In the genomic region with DNA sequence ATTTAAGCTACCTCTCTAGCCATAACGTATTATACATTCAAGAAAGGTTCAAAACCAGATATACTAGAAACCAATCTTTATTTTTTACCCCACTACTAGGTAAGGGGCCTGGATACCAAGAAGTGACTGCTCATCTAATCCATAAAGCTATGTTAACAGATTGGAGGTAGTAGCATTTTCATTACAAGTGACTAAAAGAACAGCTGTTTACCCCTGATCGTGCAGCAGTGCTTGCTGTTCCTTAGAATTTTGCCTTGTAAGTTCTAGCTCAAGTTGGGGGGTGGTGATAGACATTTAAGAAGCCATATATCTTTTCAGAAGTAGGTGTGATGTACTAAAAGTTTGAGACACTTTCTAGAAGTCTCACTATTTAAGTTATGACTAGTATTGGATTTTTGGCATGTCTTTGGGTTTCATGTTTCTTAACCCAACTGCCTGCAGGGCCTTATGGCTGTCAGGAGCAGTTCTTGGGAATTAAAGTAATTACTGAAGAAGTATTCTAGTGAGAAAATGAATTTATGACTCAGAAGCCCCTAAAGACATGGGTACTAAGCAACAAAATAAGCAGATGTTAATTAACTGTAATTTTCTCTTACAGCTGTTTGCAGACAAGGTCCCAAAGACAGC, we compare ENCODE assay signal across 9 cellular contexts. TPM values are rescaled to one million over a fixed set of nuclear protein-coding genes. Genes with fewer than 3 reads are reported as not detected.
DNase-seq lines count a peak whose midpoint lies in the region; ATAC-seq, FAIRE-seq and TF ChIP-seq lines count a peak whose summit lies in the region.
"Had no signal": no experiment of that assay in that cellular context is flagged by ENCODE, and none has a peak within 500 bp of the region (broad histone marks: within the 10 kb centered on the region; RNA-seq: fewer than 3 reads in every experiment).

No MANE protein-coding gene starts in this region.

- ATAC-seq in lower lobe of right lung (no peak), GM18502 (IDR thresholded peaks at IDR 0.05; ENCODE audit: poor library complexity, unreplicated experiment) (no peak)

- peaks cover 53% of the 10 kb centered on the region for H3K79me2 ChIP-seq in astrocyte (ENCODE audit: insufficient read depth, low read length)

- H3K27ac ChIP-seq in 22Rv1 (peak overlapping the region; percentile 99), astrocyte (ENCODE audit: low read depth, low read length) (peak overlapping the region; percentile 3), lower lobe of right lung (peak overlapping the region; percentile 99)

- H2AFZ ChIP-seq in astrocyte (ENCODE audit: low read depth, low read length): no peak overlapping the region

- H3K27me3 Mint-ChIP-seq in HFFc6 (ENCODE audit: insufficient read depth) (peaks cover 13% of the 10 kb centered on the region), astrocyte (ENCODE audit: low read depth, unreplicated experiment) (no peaks in the 10 kb centered on the region)

- H3K4me1 ChIP-seq in astrocyte (ENCODE audit: insufficient read depth, low read length): peaks cover 27% of the 10 kb centered on the region
- peaks cover 35% of the 10 kb centered on the region for H3K4me1 ChIP-seq in lower lobe of right lung

- peaks cover 55% of the 10 kb centered on the region for H3K36me3 Mint-ChIP-seq in HFFc6 (ENCODE audit: low read depth)
- H3K36me3 Mint-ChIP-seq in astrocyte (ENCODE audit: low read depth, unreplicated experiment): peaks cover 17% of the 10 kb centered on the region

- peaks cover 66% of the 10 kb centered on the region for H4K20me1 ChIP-seq in astrocyte (ENCODE audit: insufficient read depth, low read length)

- FAIRE-seq in astrocyte (lab: Jason Lieb, UNC) (no peak), RCC 7860 (lab: Jason Lieb, UNC) (no peak)

- H3K27me3 ChIP-seq in astrocyte (ENCODE audit: insufficient read depth, low read length) (no peaks in the 10 kb centered on the region), lower lobe of right lung (ENCODE audit: low read depth) (no peaks in the 10 kb centered on the region)

- peak overlapping the region; percentile 100 for H3K9ac ChIP-seq in astrocyte (ENCODE audit: low read length)

- H3K4me2 ChIP-seq in astrocyte (ENCODE audit: low read length): peak overlapping the region; percentile 88

- H3K36me3 ChIP-seq in astrocyte (ENCODE audit: insufficient read depth, low read length) (peaks cover 46% of the 10 kb centered on the region), lower lobe of right lung (peaks cover 54% of the 10 kb centered on the region)

- H3K9me3 Mint-ChIP-seq in HFFc6: peaks cover 5% of the 10 kb centered on the region; the same call in 1 of the 2 replicates
- no peaks in the 10 kb centered on the region for H3K9me3 Mint-ChIP-seq in astrocyte (ENCODE audit: unreplicated experiment)

- H3K4me1 Mint-ChIP-seq in HFFc6 (ENCODE audit: low read depth) (peaks cover 56% of the 10 kb centered on the region), astrocyte (ENCODE audit: low read depth, unreplicated experiment) (peaks cover 19% of the 10 kb centered on the region)

- H3K9me3 ChIP-seq in astrocyte (ENCODE audit: insufficient read depth, low read depth, low read length) (no peaks in the 10 kb centered on the region), lower lobe of right lung (no peaks in the 10 kb centered on the region)

- H3K4me3 Mint-ChIP-seq in HFFc6: peak overlapping the region; percentile 98
- H3K4me3 Mint-ChIP-seq in astrocyte (ENCODE audit: unreplicated experiment): peak overlapping the region; percentile 98

- intact Hi-C loops in lower lobe of right lung (cut with DNase I): no loop called here

- TF ChIP-seq CTCF in 22Rv1 (IDR thresholded peaks at IDR 0.05) (no peak), HFFc6 (IDR thresholded peaks at IDR 0.05) (no peak), astrocyte (IDR thresholded peaks at IDR 0.05; ENCODE audit: insufficient read depth, low read depth, low read length) (no peak), lower lobe of right lung (IDR thresholded peaks at IDR 0.05) (no peak)

- DNase-seq in HFFc6 (peak; percentile 47), astrocyte (ENCODE audit: low read depth) (peak; percentile 22), lower lobe of right lung (no peak), RCC 7860 (ENCODE audit: low spot score) (no peak), NCI-H2029 treated with DMSO at 0.1 percent for 48 hours (lab: John Stamatoyannopoulos, UW) (no peak), SKM-1 (lab: John Stamatoyannopoulos, UW; ENCODE audit: unreplicated experiment) (no peak)
- DNase-seq: stimulated activated CD4-positive, alpha-beta T cell treated with anti-CD3 and anti-CD28 coated beads, Interleukin-2, amount 100 ng/mL, for 24 hours had no signal

- H3K4me3 ChIP-seq in astrocyte (ENCODE audit: insufficient read depth, low read depth, low read length): peak overlapping the region; percentile 78
- peak overlapping the region; percentile 87 for H3K4me3 ChIP-seq in lower lobe of right lung

- peak overlapping the region; percentile 98 for H3K27ac Mint-ChIP-seq in HFFc6
- H3K27ac Mint-ChIP-seq in astrocyte (ENCODE audit: unreplicated experiment): no peak overlapping the region

RNA-seq across cellular contexts. Expression of gene PPIA, which starts 2.3 kb away (rescaled TPM):
- 1,000 to 10,000 TPM; 2,348 to 2,538 (median 2,460) TPM for total RNA-seq in HFFc6 (2021; fragmentation: NEBNext Ultra II Directional; extraction: Animal tissue kit (Norgen Biotek cat#: 25700))
- total RNA-seq in astrocyte: 1,461 and 1,628 TPM in 2 replicates
- 964 TPM for total RNA-seq in lower lobe of right lung

RNA-seq across cellular contexts. Expression of gene H2AZ2, which starts 49.1 kb away (rescaled TPM):
- total RNA-seq in HFFc6 (2021; fragmentation: NEBNext Ultra II Directional; extraction: Animal tissue kit (Norgen Biotek cat#: 25700)): 100 to 1,000 TPM; 128 to 215 (median 185) TPM
- total RNA-seq in astrocyte (93.4 and 105 TPM in 2 replicates), lower lobe of right lung (139 TPM)

RNA-seq across cellular contexts. Expression of gene ZMIZ2, which starts 50.1 kb away (rescaled TPM):
- 10 to 100 TPM; 33.2 to 42.4 (median 36.6) TPM for total RNA-seq in HFFc6 (2021; fragmentation: NEBNext Ultra II Directional; extraction: Animal tissue kit (Norgen Biotek cat#: 25700))
- total RNA-seq in astrocyte (62.5 and 76.8 TPM in 2 replicates), lower lobe of right lung (97.9 TPM)

Comparison
In these comparisons a context has a peak if more than half of its experiments do, and no peak if none do; other contexts are left out.
1. H3K27ac ChIP-seq: peak in every context shown above with its lines; median percentile 99 in 22Rv1; 99 in lower lobe of right lung; 3 in astrocyte.
2. DNase-seq: peak in HFFc6 (single experiment) and astrocyte (single experiment); none in lower lobe of right lung (single experiment), RCC 7860 (single experiment), NCI-H2029 treated with DMSO at 0.1 percent for 48 hours (single experiment) and SKM-1 (single experiment).